Comparison of ENCODE assay signal across 9 cellular contexts in genomic region chr17:66508896-66509843, GRCh38.
DNase-seq lines count a peak whose midpoint lies in the region; ATAC-seq, FAIRE-seq and TF ChIP-seq lines count a peak whose summit lies in the region.
"Had no signal": no experiment of that assay in that cellular context is flagged by ENCODE, and none has a peak within 500 bp of the region (broad histone marks: within the 10 kb centered on the region; RNA-seq: fewer than 3 reads in every experiment).

No MANE protein-coding gene starts in this region.

- no peaks in the 10 kb centered on the region for H3K27me3 ChIP-seq in right lobe of liver
- no peaks in the 10 kb centered on the region for H3K27me3 ChIP-seq in SJCRH30

- H3K9me3 Mint-ChIP-seq in activated naive CD4-positive, alpha-beta T cell treated with anti-CD3 and anti-CD28 coated beads, Interleukin-2, amount 10 ng/mL, durations not matched to agents 7 days and 5 days: no peaks in the 10 kb centered on the region
- H3K9me3 Mint-ChIP-seq: dendritic cell treated with granulocyte-macrophage colony-stimulating factor and Interleukin-4, amounts not matched to agents 40 ng/mL and 50 ng/mL, for 4 days had no signal

- H3K4me1 ChIP-seq in right lobe of liver: peaks cover 0 to 24% (median 8%) of the 10 kb centered on the region in 4 donors
- no peaks in the 10 kb centered on the region for H3K4me1 ChIP-seq in SJCRH30

- peak; percentile 17 for FAIRE-seq in urothelium cell line (lab: Jason Lieb, UNC)

- ATAC-seq in right lobe of liver (peak; percentile 63 to 80 (median 78)), HG03460 (IDR thresholded peaks at IDR 0.05; ENCODE audit: unreplicated experiment) (no peak)

- WGBS in right lobe of liver (ENCODE audit: insufficient coverage, low coverage, low lambda C conversion rate, missing lambda C conversion rate): 49% methylated on average over 7 of the region's 8 CpGs

- no peaks in the 10 kb centered on the region for H3K9me3 ChIP-seq in right lobe of liver
- no peaks in the 10 kb centered on the region for H3K9me3 ChIP-seq in SJCRH30 (replicated peaks)

- H3K4me1 Mint-ChIP-seq in activated naive CD4-positive, alpha-beta T cell treated with anti-CD3 and anti-CD28 coated beads, Interleukin-2, amount 10 ng/mL, durations not matched to agents 7 days and 5 days: peaks cover 66% of the 10 kb centered on the region

- H3K4me3 ChIP-seq in right lobe of liver (no peak overlapping the region), coronary artery (no peak overlapping the region), SJCRH30 (no peak overlapping the region)

- H3K36me3 ChIP-seq in right lobe of liver (no peaks in the 10 kb centered on the region), SJCRH30 (no peaks in the 10 kb centered on the region)

- peak overlapping the region; percentile 56 for H3K27ac ChIP-seq in C4-2B
- peak overlapping the region in 1 of 3 donors; percentile 75 for H3K27ac ChIP-seq in right lobe of liver
- H3K27ac ChIP-seq in coronary artery: peak overlapping the region in 1 of 2 donors; percentile 9
- H3K27ac ChIP-seq in SJCRH30: no peak overlapping the region

- intact Hi-C loops in right lobe of liver (cut with DNase I): no loop called here

- TF ChIP-seq POLR2A in right lobe of liver (IDR thresholded peaks at IDR 0.05): no peak

- no peak for TF ChIP-seq CTCF in C4-2B (conservative IDR thresholded peaks at IDR 0.05)
- TF ChIP-seq CTCF in right lobe of liver (IDR thresholded peaks at IDR 0.05): no peak
- TF ChIP-seq CTCF in coronary artery (IDR thresholded peaks at IDR 0.05): no peak

- H3K36me3 Mint-ChIP-seq in activated naive CD4-positive, alpha-beta T cell treated with anti-CD3 and anti-CD28 coated beads, Interleukin-2, amount 10 ng/mL, durations not matched to agents 7 days and 5 days: peaks cover 41% of the 10 kb centered on the region

- DNase-seq in NCI-H1105 (lab: John Stamatoyannopoulos, UW) (peak; percentile 77), right lobe of liver (peak; percentile 41 to 73 (median 70)), urothelium cell line (ENCODE audit: low spot score) (peak; percentile 90), coronary artery (ENCODE audit: low spot score) (no peak), SJCRH30 (no peak)
- peak; percentile 43 for DNase-seq in activated naive CD4-positive, alpha-beta T cell treated with anti-CD3 and anti-CD28 coated beads, Interleukin-2, amount 10 ng/mL, durations not matched to agents 7 days and 5 days

- peak overlapping the region; percentile 89 for H3K27ac Mint-ChIP-seq in activated naive CD4-positive, alpha-beta T cell treated with anti-CD3 and anti-CD28 coated beads, Interleukin-2, amount 10 ng/mL, durations not matched to agents 7 days and 5 days
- H3K27ac Mint-ChIP-seq: dendritic cell treated with granulocyte-macrophage colony-stimulating factor and Interleukin-4, amounts not matched to agents 40 ng/mL and 50 ng/mL, for 4 days had no signal

- CTCF ChIA-PET in activated naive CD4-positive, alpha-beta T cell treated with anti-CD3 and anti-CD28 coated beads, Interleukin-2, amount 10 ng/mL, durations not matched to agents 7 days and 5 days (lab: Charles Lee): no interaction called here

- H3K27me3 Mint-ChIP-seq in activated naive CD4-positive, alpha-beta T cell treated with anti-CD3 and anti-CD28 coated beads, Interleukin-2, amount 10 ng/mL, durations not matched to agents 7 days and 5 days: no peaks in the 10 kb centered on the region
- H3K27me3 Mint-ChIP-seq: dendritic cell treated with granulocyte-macrophage colony-stimulating factor and Interleukin-4, amounts not matched to agents 40 ng/mL and 50 ng/mL, for 4 days had no signal

- H3K4me3 Mint-ChIP-seq in activated naive CD4-positive, alpha-beta T cell treated with anti-CD3 and anti-CD28 coated beads, Interleukin-2, amount 10 ng/mL, durations not matched to agents 7 days and 5 days: peak overlapping the region; percentile 41
- H3K4me3 Mint-ChIP-seq: dendritic cell treated with granulocyte-macrophage colony-stimulating factor and Interleukin-4, amounts not matched to agents 40 ng/mL and 50 ng/mL, for 4 days had no signal

Comparison
In these comparisons a context has a peak if more than half of its experiments do, and no peak if none do; other contexts are left out.
1. DNase-seq: peak in NCI-H1105 (single experiment), activated naive CD4-positive, alpha-beta T cell treated with anti-CD3 and anti-CD28 coated beads, Interleukin-2, amount 10 ng/mL, durations not matched to agents 7 days and 5 days (single experiment), right lobe of liver (3 of 3) and urothelium cell line (single experiment); none in coronary artery (single experiment) and SJCRH30 (0 of 2).